ENCODE assay signal across 12 cellular contexts in genomic region chr15:47820047-47820779, GRCh38.
DNase-seq lines count a peak whose midpoint lies in the region; TF ChIP-seq lines count a peak whose summit lies in the region.
"Had no signal": no experiment of that assay in that cellular context is flagged by ENCODE, and none has a peak within 500 bp of the region (broad histone marks: within the 10 kb centered on the region; RNA-seq: fewer than 3 reads in every experiment).

No MANE protein-coding gene starts in this region.

- TF ChIP-seq CTCF in chondrocyte (IDR thresholded peaks at IDR 0.05) (no peak), mesothelial cell of epicardium (IDR thresholded peaks at IDR 0.05; ENCODE audit: unreplicated experiment) (no peak)

- peak overlapping the region; percentile 29 for H3K27ac Mint-ChIP-seq in chondrocyte (ENCODE audit: unreplicated experiment)
- peak overlapping the region; percentile 60 for H3K27ac Mint-ChIP-seq in mesothelial cell of epicardium

- H3K4me3 Mint-ChIP-seq in chondrocyte (ENCODE audit: unreplicated experiment) (no peak overlapping the region), mesothelial cell of epicardium (no peak overlapping the region)

- DNase-seq in ELR (ENCODE audit: low read depth): peak; percentile 32
- DNase-seq in NCI-H2171 treated with DMSO at 0.1 percent for 48 hours (lab: John Stamatoyannopoulos, UW): peak; percentile 95
- no peak for DNase-seq in chondrocyte (ENCODE audit: low spot score)
- DNase-seq in mesothelial cell of epicardium (ENCODE audit: low spot score in 2 of 2, unreplicated experiment in 2 of 2): no peak
- no peak for DNase-seq in NCI-H2227 treated with DMSO at 0.1 percent for 48 hours (lab: John Stamatoyannopoulos, UW)
- no peak for DNase-seq in stimulated activated naive CD4-positive, alpha-beta T cell (lab: John Stamatoyannopoulos, UW)
- DNase-seq in central memory CD4-positive, alpha-beta T cell: no peak
- no peak for DNase-seq in ureter (ENCODE audit: low spot score)
- DNase-seq: activated naive CD4-positive, alpha-beta T cell; NCI-H146; stimulated activated CD4-positive, alpha-beta T cell treated with anti-CD3 and anti-CD28 coated beads, Interleukin-2, amount 100 ng/mL, for 24 hours; uterus had no signal

- peaks cover 24% of the 10 kb centered on the region for H3K4me1 Mint-ChIP-seq in chondrocyte (ENCODE audit: low read depth)
- peaks cover 56% of the 10 kb centered on the region for H3K4me1 Mint-ChIP-seq in mesothelial cell of epicardium

- H3K36me3 Mint-ChIP-seq in chondrocyte (ENCODE audit: low read depth) (no peaks in the 10 kb centered on the region), mesothelial cell of epicardium (no peaks in the 10 kb centered on the region)

- H3K9me3 Mint-ChIP-seq in chondrocyte (ENCODE audit: low read depth) (no peaks in the 10 kb centered on the region), mesothelial cell of epicardium (no peaks in the 10 kb centered on the region)

- peaks cover 1% of the 10 kb centered on the region for H3K27me3 Mint-ChIP-seq in chondrocyte (ENCODE audit: low read depth)
- no peaks in the 10 kb centered on the region for H3K27me3 Mint-ChIP-seq in mesothelial cell of epicardium (ENCODE audit: low read depth)

Comparison
In these comparisons a context has a peak if more than half of its experiments do, and no peak if none do; other contexts are left out.
1. DNase-seq: peak in ELR (single experiment) and NCI-H2171 treated with DMSO at 0.1 percent for 48 hours (single experiment); none in chondrocyte (single experiment), mesothelial cell of epicardium (0 of 2), NCI-H2227 treated with DMSO at 0.1 percent for 48 hours (single experiment), stimulated activated naive CD4-positive, alpha-beta T cell (0 of 6), central memory CD4-positive, alpha-beta T cell (single experiment) and ureter (single experiment).